Comparison of ENCODE assay signal across 1 cellular context in the genomic region with DNA sequence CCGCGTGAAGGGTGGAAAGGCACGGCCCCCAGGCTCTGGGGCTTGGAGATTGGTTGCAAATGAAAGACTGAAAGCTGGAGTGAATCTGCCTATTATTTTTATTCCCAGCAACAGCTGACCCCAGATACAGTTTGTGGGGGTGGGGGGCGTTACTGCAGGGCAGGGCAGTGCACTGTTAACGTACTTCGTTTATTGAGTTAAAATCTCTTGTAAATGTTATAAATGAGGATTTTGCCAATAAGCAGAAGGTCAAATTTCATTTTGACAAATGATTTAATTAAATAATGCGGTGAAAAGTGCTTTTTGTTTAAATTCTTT.
TF ChIP-seq lines count a peak whose summit lies in the region.

No MANE protein-coding gene starts in this region.

TF ChIP-seq in H1, 55 proteins besides CTCF, POLR2A, EP300 and RAD21 (continued from another document):
- no peak for TF ChIP-seq CBX5 (IDR thresholded peaks at IDR 0.05; ENCODE audit: low read depth, low read length)
- no peak for TF ChIP-seq SP4 (IDR thresholded peaks at IDR 0.05; ENCODE audit: low read length)
- 0 out of 2 replicates have a peak, but pooled peaks have one; percentile 8 for TF ChIP-seq SP1 (IDR thresholded peaks at IDR 0.05; ENCODE audit: low read depth, low read length)
- TF ChIP-seq SUZ12 (IDR thresholded peaks at IDR 0.05; ENCODE audit: low read length), result no peak
- no peak for TF ChIP-seq BCL11A (IDR thresholded peaks at IDR 0.05; ENCODE audit: low read depth in 2 of 2, low read length in 2 of 2)
- TF ChIP-seq GABPA (IDR thresholded peaks at IDR 0.05; ENCODE audit: borderline replicate concordance, insufficient read depth, low read length), result no peak
- no peak for TF ChIP-seq NRF1 (IDR thresholded peaks at IDR 0.05; ENCODE audit: low read depth, low read length)
- TF ChIP-seq, protein P1, sequence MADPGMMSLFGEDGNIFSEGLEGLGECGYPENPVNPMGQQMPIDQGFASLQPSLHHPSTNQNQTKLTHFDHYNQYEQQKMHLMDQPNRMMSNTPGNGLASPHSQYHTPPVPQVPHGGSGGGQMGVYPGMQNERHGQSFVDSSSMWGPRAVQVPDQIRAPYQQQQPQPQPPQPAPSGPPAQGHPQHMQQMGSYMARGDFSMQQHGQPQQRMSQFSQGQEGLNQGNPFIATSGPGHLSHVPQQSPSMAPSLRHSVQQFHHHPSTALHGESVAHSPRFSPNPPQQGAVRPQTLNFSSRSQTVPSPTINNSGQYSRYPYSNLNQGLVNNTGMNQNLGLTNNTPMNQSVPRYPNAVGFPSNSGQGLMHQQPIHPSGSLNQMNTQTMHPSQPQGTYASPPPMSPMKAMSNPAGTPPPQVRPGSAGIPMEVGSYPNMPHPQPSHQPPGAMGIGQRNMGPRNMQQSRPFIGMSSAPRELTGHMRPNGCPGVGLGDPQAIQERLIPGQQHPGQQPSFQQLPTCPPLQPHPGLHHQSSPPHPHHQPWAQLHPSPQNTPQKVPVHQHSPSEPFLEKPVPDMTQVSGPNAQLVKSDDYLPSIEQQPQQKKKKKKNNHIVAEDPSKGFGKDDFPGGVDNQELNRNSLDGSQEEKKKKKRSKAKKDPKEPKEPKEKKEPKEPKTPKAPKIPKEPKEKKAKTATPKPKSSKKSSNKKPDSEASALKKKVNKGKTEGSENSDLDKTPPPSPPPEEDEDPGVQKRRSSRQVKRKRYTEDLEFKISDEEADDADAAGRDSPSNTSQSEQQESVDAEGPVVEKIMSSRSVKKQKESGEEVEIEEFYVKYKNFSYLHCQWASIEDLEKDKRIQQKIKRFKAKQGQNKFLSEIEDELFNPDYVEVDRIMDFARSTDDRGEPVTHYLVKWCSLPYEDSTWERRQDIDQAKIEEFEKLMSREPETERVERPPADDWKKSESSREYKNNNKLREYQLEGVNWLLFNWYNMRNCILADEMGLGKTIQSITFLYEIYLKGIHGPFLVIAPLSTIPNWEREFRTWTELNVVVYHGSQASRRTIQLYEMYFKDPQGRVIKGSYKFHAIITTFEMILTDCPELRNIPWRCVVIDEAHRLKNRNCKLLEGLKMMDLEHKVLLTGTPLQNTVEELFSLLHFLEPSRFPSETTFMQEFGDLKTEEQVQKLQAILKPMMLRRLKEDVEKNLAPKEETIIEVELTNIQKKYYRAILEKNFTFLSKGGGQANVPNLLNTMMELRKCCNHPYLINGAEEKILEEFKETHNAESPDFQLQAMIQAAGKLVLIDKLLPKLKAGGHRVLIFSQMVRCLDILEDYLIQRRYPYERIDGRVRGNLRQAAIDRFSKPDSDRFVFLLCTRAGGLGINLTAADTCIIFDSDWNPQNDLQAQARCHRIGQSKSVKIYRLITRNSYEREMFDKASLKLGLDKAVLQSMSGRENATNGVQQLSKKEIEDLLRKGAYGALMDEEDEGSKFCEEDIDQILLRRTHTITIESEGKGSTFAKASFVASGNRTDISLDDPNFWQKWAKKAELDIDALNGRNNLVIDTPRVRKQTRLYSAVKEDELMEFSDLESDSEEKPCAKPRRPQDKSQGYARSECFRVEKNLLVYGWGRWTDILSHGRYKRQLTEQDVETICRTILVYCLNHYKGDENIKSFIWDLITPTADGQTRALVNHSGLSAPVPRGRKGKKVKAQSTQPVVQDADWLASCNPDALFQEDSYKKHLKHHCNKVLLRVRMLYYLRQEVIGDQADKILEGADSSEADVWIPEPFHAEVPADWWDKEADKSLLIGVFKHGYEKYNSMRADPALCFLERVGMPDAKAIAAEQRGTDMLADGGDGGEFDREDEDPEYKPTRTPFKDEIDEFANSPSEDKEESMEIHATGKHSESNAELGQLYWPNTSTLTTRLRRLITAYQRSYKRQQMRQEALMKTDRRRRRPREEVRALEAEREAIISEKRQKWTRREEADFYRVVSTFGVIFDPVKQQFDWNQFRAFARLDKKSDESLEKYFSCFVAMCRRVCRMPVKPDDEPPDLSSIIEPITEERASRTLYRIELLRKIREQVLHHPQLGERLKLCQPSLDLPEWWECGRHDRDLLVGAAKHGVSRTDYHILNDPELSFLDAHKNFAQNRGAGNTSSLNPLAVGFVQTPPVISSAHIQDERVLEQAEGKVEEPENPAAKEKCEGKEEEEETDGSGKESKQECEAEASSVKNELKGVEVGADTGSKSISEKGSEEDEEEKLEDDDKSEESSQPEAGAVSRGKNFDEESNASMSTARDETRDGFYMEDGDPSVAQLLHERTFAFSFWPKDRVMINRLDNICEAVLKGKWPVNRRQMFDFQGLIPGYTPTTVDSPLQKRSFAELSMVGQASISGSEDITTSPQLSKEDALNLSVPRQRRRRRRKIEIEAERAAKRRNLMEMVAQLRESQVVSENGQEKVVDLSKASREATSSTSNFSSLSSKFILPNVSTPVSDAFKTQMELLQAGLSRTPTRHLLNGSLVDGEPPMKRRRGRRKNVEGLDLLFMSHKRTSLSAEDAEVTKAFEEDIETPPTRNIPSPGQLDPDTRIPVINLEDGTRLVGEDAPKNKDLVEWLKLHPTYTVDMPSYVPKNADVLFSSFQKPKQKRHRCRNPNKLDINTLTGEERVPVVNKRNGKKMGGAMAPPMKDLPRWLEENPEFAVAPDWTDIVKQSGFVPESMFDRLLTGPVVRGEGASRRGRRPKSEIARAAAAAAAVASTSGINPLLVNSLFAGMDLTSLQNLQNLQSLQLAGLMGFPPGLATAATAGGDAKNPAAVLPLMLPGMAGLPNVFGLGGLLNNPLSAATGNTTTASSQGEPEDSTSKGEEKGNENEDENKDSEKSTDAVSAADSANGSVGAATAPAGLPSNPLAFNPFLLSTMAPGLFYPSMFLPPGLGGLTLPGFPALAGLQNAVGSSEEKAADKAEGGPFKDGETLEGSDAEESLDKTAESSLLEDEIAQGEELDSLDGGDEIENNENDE (IDR thresholded peaks at IDR 0.05; ENCODE audit: insufficient replicate concordance, low read length), result no peak
- no peak for TF ChIP-seq CHD1 (IDR thresholded peaks at IDR 0.05; ENCODE audit: low read depth, low read length)
- no peak for TF ChIP-seq TCF12 (IDR thresholded peaks at IDR 0.05; ENCODE audit: low read depth, low read length)
- TF ChIP-seq KDM4A (IDR thresholded peaks at IDR 0.05; ENCODE audit: low read depth, low read length, severe bottlenecking), result no peak
